In genomic region chr19:39412100-39412866, GRCh38 we compare ENCODE assay signal across 1 cellular context.
TF ChIP-seq lines count a peak whose summit lies in the region.

PLEKHG2 (plus strand) TSS chr19:39412669; CDS start chr19:39414087, 1,418 bp downstream.

TF ChIP-seq in A549, 52 proteins besides CTCF, POLR2A, EP300 and RAD21 (continued from another document):
- TF ChIP-seq, protein P1, sequence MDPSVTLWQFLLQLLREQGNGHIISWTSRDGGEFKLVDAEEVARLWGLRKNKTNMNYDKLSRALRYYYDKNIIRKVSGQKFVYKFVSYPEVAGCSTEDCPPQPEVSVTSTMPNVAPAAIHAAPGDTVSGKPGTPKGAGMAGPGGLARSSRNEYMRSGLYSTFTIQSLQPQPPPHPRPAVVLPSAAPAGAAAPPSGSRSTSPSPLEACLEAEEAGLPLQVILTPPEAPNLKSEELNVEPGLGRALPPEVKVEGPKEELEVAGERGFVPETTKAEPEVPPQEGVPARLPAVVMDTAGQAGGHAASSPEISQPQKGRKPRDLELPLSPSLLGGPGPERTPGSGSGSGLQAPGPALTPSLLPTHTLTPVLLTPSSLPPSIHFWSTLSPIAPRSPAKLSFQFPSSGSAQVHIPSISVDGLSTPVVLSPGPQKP (IDR thresholded peaks at IDR 0.05; ENCODE audit: low read depth, low read length) = 0 out of 2 replicates have a peak, but pooled peaks have one; percentile 18
- TF ChIP-seq GATA3 (IDR thresholded peaks at IDR 0.05; ENCODE audit: borderline replicate concordance) (peak; percentile 34; the same call in 1 of the 2 replicates), TP53 (CRISPR knock-in tag; IDR thresholded peaks at IDR 0.05) (peak; percentile 98), HOXA7 (CRISPR knock-in tag; IDR thresholded peaks at IDR 0.05) (peak; percentile 99), KDM1A (IDR thresholded peaks at IDR 0.05; ENCODE audit: low read depth) (no peak), CBX8 (IDR thresholded peaks at IDR 0.05) (no peak), CBX2 (IDR thresholded peaks at IDR 0.05; ENCODE audit: borderline replicate concordance, low read depth) (no peak), HMGXB4 (CRISPR knock-in tag; IDR thresholded peaks at IDR 0.05; ENCODE audit: borderline replicate concordance) (peak; percentile 99), ZSCAN20 (CRISPR knock-in tag; IDR thresholded peaks at IDR 0.05) (peak; percentile 81), HOXB13 (CRISPR knock-in tag; IDR thresholded peaks at IDR 0.05; ENCODE audit: low read depth) (peak; percentile 71; the same call in 1 of the 2 replicates), JUNB (IDR thresholded peaks at IDR 0.05) (no peak), RCOR1 (IDR thresholded peaks at IDR 0.05; ENCODE audit: low read depth, low read length) (peak; percentile 67; the same call in 1 of the 2 replicates), NFE2L2 (conservative IDR thresholded peaks at IDR 0.05; ENCODE audit: low read length) (0 out of 2 replicates have a peak, but pooled peaks have one; percentile 3), CEBPB (IDR thresholded peaks at IDR 0.05) (peak; percentile 97 to 99), FOSL2 (IDR thresholded peaks at IDR 0.05) (no peak), FOSL2 (CRISPR knock-in tag; IDR thresholded peaks at IDR 0.05) (peak; percentile 68), HOXB5 (CRISPR knock-in tag; IDR thresholded peaks at IDR 0.05) (peak; percentile 85), FOSB (CRISPR knock-in tag; IDR thresholded peaks at IDR 0.05) (peak; percentile 98), JUN (IDR thresholded peaks at IDR 0.05) (peak; percentile 91 to 97), ZFP36 (IDR thresholded peaks at IDR 0.05; ENCODE audit: borderline replicate concordance, partially characterized antibody) (peak; percentile 24), RFX5 (IDR thresholded peaks at IDR 0.05) (peak; percentile 68), NR3C1 (IDR thresholded peaks at IDR 0.05) (no peak), HEYL (CRISPR knock-in tag; IDR thresholded peaks at IDR 0.05) (no peak), HDAC2 (IDR thresholded peaks at IDR 0.05) (no peak), EHMT2 (IDR thresholded peaks at IDR 0.05; ENCODE audit: low read depth) (no peak), EHF (CRISPR knock-in tag; IDR thresholded peaks at IDR 0.05) (peak; percentile 86), ZNF302 (CRISPR knock-in tag; IDR thresholded peaks at IDR 0.05) (no peak), MYC (IDR thresholded peaks at IDR 0.05; ENCODE audit: borderline replicate concordance, low read length) (peak; percentile 95), SREBF2 (IDR thresholded peaks at IDR 0.05) (peak; percentile 99), ZC3H11A (IDR thresholded peaks at IDR 0.05) (no peak), MAFK (IDR thresholded peaks at IDR 0.05; ENCODE audit: partially characterized antibody) (no peak), SMC3 (IDR thresholded peaks at IDR 0.05) (peak; percentile 83), REST (IDR thresholded peaks at IDR 0.05) (peak; percentile 85), TFCP2L1 (CRISPR knock-in tag; IDR thresholded peaks at IDR 0.05) (peak; percentile 98), CHD4 (IDR thresholded peaks at IDR 0.05; ENCODE audit: borderline replicate concordance) (no peak), NPAS2 (CRISPR knock-in tag; IDR thresholded peaks at IDR 0.05; ENCODE audit: borderline replicate concordance) (no peak), RNF2 (IDR thresholded peaks at IDR 0.05; ENCODE audit: borderline replicate concordance, low read depth) (no peak), ESRRA (IDR thresholded peaks at IDR 0.05; ENCODE audit: borderline replicate concordance, low read length) (peak; percentile 33; the same call in 1 of the 2 replicates)
- TF ChIP-seq, protein P2, sequence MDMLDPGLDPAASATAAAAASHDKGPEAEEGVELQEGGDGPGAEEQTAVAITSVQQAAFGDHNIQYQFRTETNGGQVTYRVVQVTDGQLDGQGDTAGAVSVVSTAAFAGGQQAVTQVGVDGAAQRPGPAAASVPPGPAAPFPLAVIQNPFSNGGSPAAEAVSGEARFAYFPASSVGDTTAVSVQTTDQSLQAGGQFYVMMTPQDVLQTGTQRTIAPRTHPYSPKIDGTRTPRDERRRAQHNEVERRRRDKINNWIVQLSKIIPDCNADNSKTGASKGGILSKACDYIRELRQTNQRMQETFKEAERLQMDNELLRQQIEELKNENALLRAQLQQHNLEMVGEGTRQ (IDR thresholded peaks at IDR 0.05) = peak; percentile 96
- TF ChIP-seq, protein P3, sequence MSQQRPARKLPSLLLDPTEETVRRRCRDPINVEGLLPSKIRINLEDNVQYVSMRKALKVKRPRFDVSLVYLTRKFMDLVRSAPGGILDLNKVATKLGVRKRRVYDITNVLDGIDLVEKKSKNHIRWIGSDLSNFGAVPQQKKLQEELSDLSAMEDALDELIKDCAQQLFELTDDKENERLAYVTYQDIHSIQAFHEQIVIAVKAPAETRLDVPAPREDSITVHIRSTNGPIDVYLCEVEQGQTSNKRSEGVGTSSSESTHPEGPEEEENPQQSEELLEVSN (IDR thresholded peaks at IDR 0.05; ENCODE audit: borderline replicate concordance, low read depth) = no peak
- TF ChIP-seq, protein P4, sequence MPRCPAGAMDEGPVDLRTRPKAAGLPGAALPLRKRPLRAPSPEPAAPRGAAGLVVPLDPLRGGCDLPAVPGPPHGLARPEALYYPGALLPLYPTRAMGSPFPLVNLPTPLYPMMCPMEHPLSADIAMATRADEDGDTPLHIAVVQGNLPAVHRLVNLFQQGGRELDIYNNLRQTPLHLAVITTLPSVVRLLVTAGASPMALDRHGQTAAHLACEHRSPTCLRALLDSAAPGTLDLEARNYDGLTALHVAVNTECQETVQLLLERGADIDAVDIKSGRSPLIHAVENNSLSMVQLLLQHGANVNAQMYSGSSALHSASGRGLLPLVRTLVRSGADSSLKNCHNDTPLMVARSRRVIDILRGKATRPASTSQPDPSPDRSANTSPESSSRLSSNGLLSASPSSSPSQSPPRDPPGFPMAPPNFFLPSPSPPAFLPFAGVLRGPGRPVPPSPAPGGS (IDR thresholded peaks at IDR 0.05) = 0 out of 3 replicates have a peak, but pooled peaks have one; percentile 50
